In the genomic region with DNA sequence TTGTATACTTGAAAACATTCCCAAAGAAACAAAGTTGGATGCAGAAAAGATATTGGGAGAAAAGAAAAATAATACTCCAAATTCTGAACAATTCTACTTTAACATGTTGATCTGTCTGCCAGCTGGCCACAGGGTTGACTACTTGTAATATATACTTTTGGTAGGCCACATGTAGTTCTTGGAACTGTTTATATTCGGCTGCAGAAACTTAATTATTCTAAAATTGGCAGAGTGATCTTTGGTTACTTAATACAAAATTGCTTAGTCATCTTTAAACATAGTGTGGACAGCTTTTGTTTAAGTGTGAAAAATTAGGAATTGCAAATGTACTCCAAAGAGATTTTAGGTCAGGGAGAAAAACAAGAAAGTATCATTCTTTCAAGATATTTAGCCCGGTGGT, we compare ENCODE assay signal across 12 cellular contexts.
DNase-seq lines count a peak whose midpoint lies in the region; ATAC-seq and TF ChIP-seq lines count a peak whose summit lies in the region.
"Had no signal": no experiment of that assay in that cellular context is flagged by ENCODE, and none has a peak within 500 bp of the region (broad histone marks: within the 10 kb centered on the region; RNA-seq: fewer than 3 reads in every experiment).

No MANE protein-coding gene starts in this region.

- H3K9me3 ChIP-seq in right atrium auricular region (no peaks in the 10 kb centered on the region), suprapubic skin (no peaks in the 10 kb centered on the region)

- H3K4me1 Mint-ChIP-seq in activated CD4-positive, alpha-beta T cell treated with anti-CD3 and anti-CD28 coated beads for 36 hours = peaks cover 39% of the 10 kb centered on the region

- ATAC-seq in activated CD4-positive, alpha-beta T cell treated with anti-CD3 and anti-CD28 coated beads for 36 hours = no peak

- peak overlapping the region; percentile 63 for H3K27ac Mint-ChIP-seq in activated CD4-positive, alpha-beta T cell treated with anti-CD3 and anti-CD28 coated beads for 36 hours

- TF ChIP-seq EP300 in suprapubic skin (IDR thresholded peaks at IDR 0.05) = no peak

- CTCF ChIA-PET in activated CD4-positive, alpha-beta T cell treated with anti-CD3 and anti-CD28 coated beads for 36 hours (lab: Charles Lee) = interaction anchor here (1.1 to 1.8 kb wide), 2 partner anchors 29 to 46 kb away, joined by 3 to 6 read pairs; no protein-coding TSS in a partner anchor

- DNase-seq in activated CD4-positive, alpha-beta T cell treated with anti-CD3 and anti-CD28 coated beads for 36 hours = no peak
- DNase-seq in activated CD4-positive, alpha-beta T cell treated with anti-CD3 and anti-CD28 coated beads for 1 hour = no peak
- DNase-seq in astrocyte of the cerebellum (ENCODE audit: low read depth) = peak; percentile 63
- no peak for DNase-seq in right atrium auricular region (ENCODE audit: low spot score)
- no peak for DNase-seq in suprapubic skin (ENCODE audit: low spot score in 2 of 2)
- DNase-seq in SW 1271 (lab: John Stamatoyannopoulos, UW) = no peak
- DNase-seq in NCI-H1436 treated with DMSO at 0.1 percent for 48 hours (lab: John Stamatoyannopoulos, UW) = no peak
- DNase-seq in stimulated activated CD4-positive, alpha-beta T cell treated with anti-CD3 and anti-CD28 coated beads, Interleukin-4, amount 100 ng/mL, for 4 hours = no peak
- DNase-seq: activated T-cell treated with anti-CD3 and anti-CD28 coated beads, Interleukin-2, amount 50 U/mL, for 1 hour; DMS153; NCI-H510A treated with DMSO at 0.1 percent for 48 hours; occipital lobe had no signal

- no peaks in the 10 kb centered on the region for H3K27me3 Mint-ChIP-seq in activated CD4-positive, alpha-beta T cell treated with anti-CD3 and anti-CD28 coated beads for 36 hours

- TF ChIP-seq CTCF in astrocyte of the cerebellum (IDR thresholded peaks at IDR 0.05; ENCODE audit: low read depth, low read length, missing control alignments) (no peak), right atrium auricular region (IDR thresholded peaks at IDR 0.05) (no peak), suprapubic skin (IDR thresholded peaks at IDR 0.05) (no peak)

- H3K27me3 ChIP-seq in right atrium auricular region (no peaks in the 10 kb centered on the region), suprapubic skin (no peaks in the 10 kb centered on the region)

- H3K4me3 Mint-ChIP-seq in activated CD4-positive, alpha-beta T cell treated with anti-CD3 and anti-CD28 coated beads for 36 hours = no peak overlapping the region

- H3K4me1 ChIP-seq in right atrium auricular region (peaks cover 0 to 45% of the 10 kb centered on the region in 2 donors), suprapubic skin (peaks cover 34% of the 10 kb centered on the region)

- TF ChIP-seq POLR2A in suprapubic skin (IDR thresholded peaks at IDR 0.05) = no peak

- in situ Hi-C loops in astrocyte of the cerebellum (cut with HindIII; ENCODE audit: low sequenced_read_pairs) = no loop called here

- POLR2A ChIA-PET in activated CD4-positive, alpha-beta T cell treated with anti-CD3 and anti-CD28 coated beads for 36 hours (lab: Charles Lee) = interaction anchor here (0.8 kb wide), 1 partner anchor 14 kb away, joined by 3 read pairs; no protein-coding TSS in a partner anchor

- H3K27ac ChIP-seq in right atrium auricular region (peak overlapping the region; percentile 70 to 76), suprapubic skin (peak overlapping the region; percentile 37)

- H3K36me3 ChIP-seq in right atrium auricular region (peaks cover 32% of the 10 kb centered on the region), suprapubic skin (no peaks in the 10 kb centered on the region)

- 34% methylated on average over 2 of the region's 2 CpGs for WGBS in suprapubic skin

- peaks cover 12% of the 10 kb centered on the region for H3K36me3 Mint-ChIP-seq in activated CD4-positive, alpha-beta T cell treated with anti-CD3 and anti-CD28 coated beads for 36 hours (ENCODE audit: low read depth)

- intact Hi-C loops in activated CD4-positive, alpha-beta T cell treated with anti-CD3 and anti-CD28 coated beads for 36 hours (cut with DNase I, micrococcal nuclease) = no loop called here

- H3K4me3 ChIP-seq in astrocyte of the cerebellum (ENCODE audit: low read depth, low read length) = no peak overlapping the region
- H3K4me3 ChIP-seq in right atrium auricular region = no peak overlapping the region
- H3K4me3 ChIP-seq in suprapubic skin = no peak overlapping the region

- H3K9me3 Mint-ChIP-seq in activated CD4-positive, alpha-beta T cell treated with anti-CD3 and anti-CD28 coated beads for 36 hours (ENCODE audit: low read depth) = peaks cover 4% of the 10 kb centered on the region
